ENCODE assay signal across 11 cellular contexts in the genomic region with DNA sequence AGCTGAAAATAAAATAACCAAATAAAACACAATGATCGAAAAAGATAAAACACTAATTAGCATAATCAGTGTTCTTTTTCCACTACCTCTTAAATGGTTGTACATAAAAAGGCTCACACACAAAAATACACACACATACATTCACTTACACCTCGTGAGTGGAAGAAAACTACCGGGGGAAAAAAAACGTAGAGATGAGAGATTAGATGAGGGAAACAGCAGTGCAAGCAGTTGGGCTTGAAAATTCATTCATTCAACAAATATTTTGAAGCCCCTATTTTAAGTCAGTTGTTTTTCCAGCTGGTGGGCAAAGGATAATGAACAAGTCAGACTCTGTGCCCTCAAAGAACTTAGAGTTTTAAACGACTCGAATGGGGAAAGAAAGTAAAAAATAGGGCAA. TPM values are rescaled to one million over a fixed set of nuclear protein-coding genes. Genes with fewer than 3 reads are reported as not detected.
A peak's percentile ranks its signal among the peaks of the same experiment; 100 is the strongest.
DNase-seq lines count a peak whose midpoint lies in the region; ATAC-seq and TF ChIP-seq lines count a peak whose summit lies in the region.
"Had no signal": no experiment of that assay in that cellular context is flagged by ENCODE, and none has a peak within 500 bp of the region (broad histone marks: within the 10 kb centered on the region; RNA-seq: fewer than 3 reads in every experiment).

No MANE protein-coding gene starts in this region.

- no peaks in the 10 kb centered on the region for H3K27me3 Mint-ChIP-seq in activated T-helper 2 cell treated with anti-CD3 and anti-CD28 coated beads, Interferon-gamma antibody, Interleukin-2, Interleukin-4, amounts not matched to agents 10 μg/mL and 5 μg/mL and 100 μg/mL, durations not matched to agents 14 hours and 24 hours and 36 hours (ENCODE audit: low read depth)
- H3K27me3 Mint-ChIP-seq in activated CD4-positive, alpha-beta T cell treated with anti-CD3 and anti-CD28 coated beads, Interleukin-2, amount 10 ng/mL, durations not matched to agents 7 days and 5 days: no peaks in the 10 kb centered on the region
- H3K27me3 Mint-ChIP-seq: IgD-negative memory B cell had no signal

- H3K9me2 ChIP-seq in SK-N-SH: no peaks in the 10 kb centered on the region

- no peak for TF ChIP-seq EP300 in SK-N-SH (IDR thresholded peaks at IDR 0.05; ENCODE audit: borderline replicate concordance in 1 of 2, low read depth in 1 of 2, low read length in 1 of 2)

- intact Hi-C loops in activated T-helper 2 cell treated with anti-CD3 and anti-CD28 coated beads, Interferon-gamma antibody, Interleukin-2, Interleukin-4, amounts not matched to agents 10 μg/mL and 5 μg/mL and 100 μg/mL, durations not matched to agents 14 hours and 24 hours and 36 hours (cut with micrococcal nuclease): loop anchor here (2.0 to 10.0 kb wide), 4 partner anchors 48 to 1168 kb away; a partner anchor contains a TSS
- intact Hi-C loops in tibial artery (cut with DNase I; ENCODE audit: low total_unique reads): no loop called here

- H4K20me1 ChIP-seq in SK-N-SH (ENCODE audit: insufficient read depth): no peaks in the 10 kb centered on the region

- no peaks in the 10 kb centered on the region for H3K9me3 Mint-ChIP-seq in activated T-helper 2 cell treated with anti-CD3 and anti-CD28 coated beads, Interferon-gamma antibody, Interleukin-2, Interleukin-4, amounts not matched to agents 10 μg/mL and 5 μg/mL and 100 μg/mL, durations not matched to agents 14 hours and 24 hours and 36 hours
- no peaks in the 10 kb centered on the region for H3K9me3 Mint-ChIP-seq in activated CD4-positive, alpha-beta T cell treated with anti-CD3 and anti-CD28 coated beads, Interleukin-2, amount 10 ng/mL, durations not matched to agents 7 days and 5 days
- H3K9me3 Mint-ChIP-seq: IgD-negative memory B cell had no signal

- H3K27ac ChIP-seq in SK-N-SH (ENCODE audit: low read depth in 2 of 2, low read length in 1 of 2) (peak overlapping the region in 1 of 2 experiments; percentile 94; a peak in 3 of 4 replicates), tibial artery (peak overlapping the region; percentile 91 to 96)

- TF ChIP-seq RAD21 in SK-N-SH (IDR thresholded peaks at IDR 0.05; ENCODE audit: low read length): no peak

- no peak overlapping the region for H3K4me3 Mint-ChIP-seq in activated T-helper 2 cell treated with anti-CD3 and anti-CD28 coated beads, Interferon-gamma antibody, Interleukin-2, Interleukin-4, amounts not matched to agents 10 μg/mL and 5 μg/mL and 100 μg/mL, durations not matched to agents 14 hours and 24 hours and 36 hours (ENCODE audit: low read depth)
- no peak overlapping the region for H3K4me3 Mint-ChIP-seq in activated CD4-positive, alpha-beta T cell treated with anti-CD3 and anti-CD28 coated beads, Interleukin-2, amount 10 ng/mL, durations not matched to agents 7 days and 5 days

- peaks cover 89% of the 10 kb centered on the region for H3K79me2 ChIP-seq in SK-N-SH (ENCODE audit: insufficient read depth)

- H3F3A ChIP-seq in SK-N-SH (replicated peaks; ENCODE audit: insufficient read depth): peaks cover 26% of the 10 kb centered on the region

- H2AFZ ChIP-seq in SK-N-SH (ENCODE audit: low read depth): peak overlapping the region; percentile 91

- H3K9me3 ChIP-seq in SK-N-SH: no peaks in the 10 kb centered on the region
- H3K9me3 ChIP-seq in tibial artery: no peaks in the 10 kb centered on the region

- H3K4me2 ChIP-seq in SK-N-SH: peak overlapping the region; percentile 94

- peaks cover 7% of the 10 kb centered on the region for H3K36me3 Mint-ChIP-seq in activated T-helper 2 cell treated with anti-CD3 and anti-CD28 coated beads, Interferon-gamma antibody, Interleukin-2, Interleukin-4, amounts not matched to agents 10 μg/mL and 5 μg/mL and 100 μg/mL, durations not matched to agents 14 hours and 24 hours and 36 hours (ENCODE audit: low read depth)
- peaks cover 7% of the 10 kb centered on the region for H3K36me3 Mint-ChIP-seq in activated CD4-positive, alpha-beta T cell treated with anti-CD3 and anti-CD28 coated beads, Interleukin-2, amount 10 ng/mL, durations not matched to agents 7 days and 5 days (ENCODE audit: low read depth)

- H3K4me3 ChIP-seq in SK-N-SH (ENCODE audit: low read depth in 2 of 2, low read length in 1 of 2) (peak overlapping the region; percentile 98 to 99), tibial artery (peak overlapping the region; percentile 76 to 85)

- TF ChIP-seq CTCF in SK-N-SH (IDR thresholded peaks at IDR 0.05) (no peak), tibial artery (IDR thresholded peaks at IDR 0.05) (no peak)

- peak overlapping the region; percentile 91 for H3K27ac Mint-ChIP-seq in activated T-helper 2 cell treated with anti-CD3 and anti-CD28 coated beads, Interferon-gamma antibody, Interleukin-2, Interleukin-4, amounts not matched to agents 10 μg/mL and 5 μg/mL and 100 μg/mL, durations not matched to agents 14 hours and 24 hours and 36 hours
- no peak overlapping the region for H3K27ac Mint-ChIP-seq in activated CD4-positive, alpha-beta T cell treated with anti-CD3 and anti-CD28 coated beads, Interleukin-2, amount 10 ng/mL, durations not matched to agents 7 days and 5 days

- peaks cover 0 to 7% of the 10 kb centered on the region in 2 experiments for H3K36me3 ChIP-seq in SK-N-SH (replicated peaks in 1 of 2; ENCODE audit: control insufficient read depth in 1 of 2, insufficient read depth in 2 of 2, low read length in 1 of 2)
- no peaks in the 10 kb centered on the region for H3K36me3 ChIP-seq in tibial artery

- CTCF ChIA-PET in SK-N-SH (lab: Yijun Ruan, JAX): interaction anchor here (1.2 kb wide), 1 partner anchor 48 kb away, joined by 3 read pairs; no protein-coding TSS in a partner anchor
- CTCF ChIA-PET in activated CD4-positive, alpha-beta T cell treated with anti-CD3 and anti-CD28 coated beads, Interleukin-2, amount 10 ng/mL, durations not matched to agents 7 days and 5 days (lab: Charles Lee): interaction anchor here (1.3 to 1.6 kb wide), 2 partner anchors 13 to 49 kb away, joined by 3 read pairs; no protein-coding TSS in a partner anchor

- DNase-seq in SK-N-SH (no peak), left kidney (ENCODE audit: low read depth, low spot score) (peak; percentile 6), tibial artery (no peak), amniotic stem cell (lab: John Stamatoyannopoulos, UW) (no peak)
- DNase-seq in activated T-helper 2 cell treated with anti-CD3 and anti-CD28 coated beads, Interferon-gamma antibody, Interleukin-2, Interleukin-4, amounts not matched to agents 10 μg/mL and 5 μg/mL and 100 μg/mL, durations not matched to agents 14 hours and 24 hours and 36 hours (ENCODE audit: low spot score): no peak
- no peak for DNase-seq in activated CD4-positive, alpha-beta T cell treated with anti-CD3 and anti-CD28 coated beads, Interleukin-2, amount 10 ng/mL, durations not matched to agents 7 days and 5 days

- H3K27me3 ChIP-seq in SK-N-SH (ENCODE audit: insufficient read depth) (no peaks in the 10 kb centered on the region), tibial artery (no peaks in the 10 kb centered on the region)

- peak overlapping the region; percentile 92 for H3K9ac ChIP-seq in SK-N-SH

- POLR2A ChIA-PET in SK-N-SH (lab: Yijun Ruan, JAX): no interaction called here
- POLR2A ChIA-PET in activated CD4-positive, alpha-beta T cell treated with anti-CD3 and anti-CD28 coated beads, Interleukin-2, amount 10 ng/mL, durations not matched to agents 7 days and 5 days (lab: Charles Lee): no interaction called here

- ATAC-seq in SK-N-SH treated with all-trans-retinoic acid at 6 μM for 48 hours: no peak
- no peak for ATAC-seq in GM21717 (IDR thresholded peaks at IDR 0.05; ENCODE audit: unreplicated experiment)

- 5% methylated on average over 6 of the region's 6 CpGs for WGBS in SK-N-SH (ENCODE audit: low lambda C conversion rate)

- peaks cover 23% of the 10 kb centered on the region for H3K4me1 Mint-ChIP-seq in activated T-helper 2 cell treated with anti-CD3 and anti-CD28 coated beads, Interferon-gamma antibody, Interleukin-2, Interleukin-4, amounts not matched to agents 10 μg/mL and 5 μg/mL and 100 μg/mL, durations not matched to agents 14 hours and 24 hours and 36 hours (ENCODE audit: low read depth)
- H3K4me1 Mint-ChIP-seq in activated CD4-positive, alpha-beta T cell treated with anti-CD3 and anti-CD28 coated beads, Interleukin-2, amount 10 ng/mL, durations not matched to agents 7 days and 5 days: peaks cover 29% of the 10 kb centered on the region

- peaks cover 11 to 23% of the 10 kb centered on the region in 2 experiments; a peak in 3 of 4 replicates for H3K4me1 ChIP-seq in SK-N-SH (ENCODE audit: control insufficient read depth in 1 of 2, insufficient read depth in 2 of 2, low read depth in 1 of 2, low read length in 1 of 2)
- peaks cover 0 to 82% (median 31%) of the 10 kb centered on the region in 4 donors for H3K4me1 ChIP-seq in tibial artery

TF ChIP-seq in SK-N-SH, 30 proteins besides CTCF, POLR2A, EP300 and RAD21 (continues in another document):
- no peak for TF ChIP-seq ELF1 (IDR thresholded peaks at IDR 0.05)

RNA-seq across cellular contexts. Expression of a gene that starts 1.0 kb away (rescaled TPM):
- polyA plus RNA-seq in SK-N-SH (2012; rRNA removed): 14.6 and 18.0 TPM in 2 replicates
- 12.2 and 13.2 TPM in 2 replicates for polyA plus RNA-seq in SK-N-SH (2012; cell fraction: cytosol; rRNA removed)
- 52.9 and 55.8 TPM in 2 replicates for polyA plus RNA-seq in SK-N-SH (2012; cell fraction: nucleus; rRNA removed)
- 28.5 and 29.8 TPM in 2 replicates for total RNA-seq in activated T-helper 2 cell treated with anti-CD3 and anti-CD28 coated beads, Interferon-gamma antibody, Interleukin-2, Interleukin-4, amounts not matched to agents 10 μg/mL and 5 μg/mL and 100 μg/mL, durations not matched to agents 14 hours and 24 hours and 36 hours
- 10 to 100 TPM; 31.7 to 33.1 TPM for total RNA-seq in activated CD4-positive, alpha-beta T cell treated with anti-CD3 and anti-CD28 coated beads, Interleukin-2, amount 10 ng/mL, durations not matched to agents 7 days and 5 days

RNA-seq across cellular contexts. Expression of a gene that starts 1.4 kb away (rescaled TPM):
- polyA plus RNA-seq in SK-N-SH (2012; rRNA removed): 14.0 and 20.4 TPM in 2 replicates
- 25.9 and 37.9 TPM in 2 replicates for polyA plus RNA-seq in SK-N-SH (2012; cell fraction: cytosol; rRNA removed)
- 7.4 and 19.6 TPM in 2 replicates for polyA plus RNA-seq in SK-N-SH (2012; cell fraction: nucleus; rRNA removed)
- 72.1 and 72.5 TPM in 2 replicates for total RNA-seq in activated T-helper 2 cell treated with anti-CD3 and anti-CD28 coated beads, Interferon-gamma antibody, Interleukin-2, Interleukin-4, amounts not matched to agents 10 μg/mL and 5 μg/mL and 100 μg/mL, durations not matched to agents 14 hours and 24 hours and 36 hours
- 10 to 100 TPM; 42.9 to 50.9 TPM for total RNA-seq in activated CD4-positive, alpha-beta T cell treated with anti-CD3 and anti-CD28 coated beads, Interleukin-2, amount 10 ng/mL, durations not matched to agents 7 days and 5 days

RNA-seq across cellular contexts. Expression of a gene that starts 53.6 kb away (rescaled TPM):
- not detected in 2 replicates for polyA plus RNA-seq in SK-N-SH (2012; rRNA removed)
- 0.04 TPM in 2 replicates for polyA plus RNA-seq in SK-N-SH (2012; cell fraction: cytosol; rRNA removed)
- not detected in 2 replicates for polyA plus RNA-seq in SK-N-SH (2012; cell fraction: nucleus; rRNA removed)
- total RNA-seq in activated T-helper 2 cell treated with anti-CD3 and anti-CD28 coated beads, Interferon-gamma antibody, Interleukin-2, Interleukin-4, amounts not matched to agents 10 μg/mL and 5 μg/mL and 100 μg/mL, durations not matched to agents 14 hours and 24 hours and 36 hours: not detected in 2 replicates
- total RNA-seq in activated CD4-positive, alpha-beta T cell treated with anti-CD3 and anti-CD28 coated beads, Interleukin-2, amount 10 ng/mL, durations not matched to agents 7 days and 5 days: not detected
- total RNA-seq: osteocyte had no signal
- polyA plus RNA-seq: adipose tissue, IgD-negative memory B cell had no signal
